In genomic region chr22:23764931-23765881, GRCh38 we compare ENCODE assay signal across 12 cellular contexts. TPM values are rescaled to one million over a fixed set of nuclear protein-coding genes. Genes with fewer than 3 reads are reported as not detected.
DNase-seq lines count a peak whose midpoint lies in the region; ATAC-seq and TF ChIP-seq lines count a peak whose summit lies in the region.
"Had no signal": no experiment of that assay in that cellular context is flagged by ENCODE, and none has a peak within 500 bp of the region (broad histone marks: within the 10 kb centered on the region; RNA-seq: fewer than 3 reads in every experiment).

No MANE protein-coding gene starts in this region.

- CTCF ChIA-PET in HCT116 (lab: Charles Lee): no interaction called here

- TF ChIP-seq POLR2A in HCT116 (IDR thresholded peaks at IDR 0.05; ENCODE audit: borderline replicate concordance, extremely low read depth, insufficient read depth, insufficient read length): no peak

- peaks cover 35% of the 10 kb centered on the region for H3K79me2 ChIP-seq in HCT116 (ENCODE audit: insufficient read depth, low read length)

- H3K9me3 Mint-ChIP-seq in CD4-positive, CD25-positive, alpha-beta regulatory T cell: no peaks in the 10 kb centered on the region
- H3K9me3 Mint-ChIP-seq in activated naive CD8-positive, alpha-beta T cell (ENCODE audit: low read depth): no peaks in the 10 kb centered on the region
- H3K9me3 Mint-ChIP-seq in naive B cell: no peaks in the 10 kb centered on the region

- H3K36me3 Mint-ChIP-seq in CD4-positive, CD25-positive, alpha-beta regulatory T cell: no peaks in the 10 kb centered on the region
- no peaks in the 10 kb centered on the region for H3K36me3 Mint-ChIP-seq in activated naive CD8-positive, alpha-beta T cell
- H3K36me3 Mint-ChIP-seq in naive B cell: no peaks in the 10 kb centered on the region

- intact Hi-C loops in HCT116 (cut with micrococcal nuclease): loop anchor here (5.0 to 10.0 kb wide), 2 partner anchors 82 to 190 kb away; no protein-coding TSS in a partner anchor

- no peaks in the 10 kb centered on the region for H4K20me1 ChIP-seq in HCT116 (ENCODE audit: insufficient read depth)

- peak overlapping the region; percentile 17 for H3K4me2 ChIP-seq in HCT116 (ENCODE audit: low read length)
- H3K4me2 ChIP-seq: hepatocyte had no signal

- no peak for ATAC-seq in CD4-positive, CD25-positive, alpha-beta regulatory T cell (ENCODE audit: low read depth in 2 of 2)
- ATAC-seq in HCT116 (no peak), naive B cell (ENCODE audit: low read depth in 2 of 2) (no peak), GM21381 (IDR thresholded peaks at IDR 0.05; ENCODE audit: unreplicated experiment) (no peak), HG03439 (IDR thresholded peaks at IDR 0.05; ENCODE audit: unreplicated experiment) (no peak)

- BruUV-seq in HCT116 (replicated peaks; lab: Mats Ljungman, UMichigan): no TSS peak

- H3K9me2 ChIP-seq in HCT116 (ENCODE audit: insufficient read depth): no peaks in the 10 kb centered on the region

- POLR2A ChIA-PET in HCT116 (lab: Charles Lee): no interaction called here

- no peak for TF ChIP-seq CTCF in HCT116 (IDR thresholded peaks at IDR 0.05 in 2 of 3, conservative IDR thresholded peaks at IDR 0.05 in 1 of 3; ENCODE audit: borderline replicate concordance in 1 of 3, insufficient read depth in 1 of 3, low read depth in 2 of 3, low read length in 2 of 3)

- H3K9me3 ChIP-seq in CD4-positive, CD25-positive, alpha-beta regulatory T cell (ENCODE audit: control insufficient read depth in 2 of 2, low read length in 2 of 2): no peaks in the 10 kb centered on the region
- H3K9me3 ChIP-seq in HCT116 (ENCODE audit: control insufficient read depth in 1 of 2, insufficient read depth in 1 of 2, low read depth in 1 of 2, low read length in 2 of 2): no peaks in the 10 kb centered on the region
- H3K9me3 ChIP-seq: testis had no signal

- RAD21 ChIA-PET in HCT116 (lab: Charles Lee; ENCODE audit: low non-redundant PET in 1 of 2, low total read pairs in 2 of 2, uncharacterized antibody in 2 of 2, unreplicated experiment in 2 of 2): no interaction called here

- H3K4me3 ChIP-seq in CD4-positive, CD25-positive, alpha-beta regulatory T cell (ENCODE audit: low read depth, low read length): no peak overlapping the region
- no peak overlapping the region for H3K4me3 ChIP-seq in HCT116 (replicated peaks in 1 of 2; ENCODE audit: low read depth in 1 of 2, low read length in 2 of 2)
- H3K4me3 ChIP-seq: hepatocyte, testis had no signal

- H3K4me1 Mint-ChIP-seq in CD4-positive, CD25-positive, alpha-beta regulatory T cell: peaks cover 0 to 42% (median 4%) of the 10 kb centered on the region in 4 donors
- H3K4me1 Mint-ChIP-seq in activated naive CD8-positive, alpha-beta T cell (ENCODE audit: low read depth): peaks cover 42% of the 10 kb centered on the region
- peaks cover 55 to 72% (median 70%) of the 10 kb centered on the region in 3 donors for H3K4me1 Mint-ChIP-seq in naive B cell

- DNase-seq in CD4-positive, CD25-positive, alpha-beta regulatory T cell: no peak
- no peak for DNase-seq in HCT116 (ENCODE audit: low read depth, low spot score)
- no peak for DNase-seq in naive B cell
- DNase-seq in HCEC 1CT: no peak
- DNase-seq in AG08396 (ENCODE audit: low spot score): no peak
- DNase-seq: DMS53, NCI-H1436, testis had no signal

- no peak overlapping the region for H3K27ac ChIP-seq in CD4-positive, CD25-positive, alpha-beta regulatory T cell (ENCODE audit: insufficient read depth, low read length, poor library complexity, severe bottlenecking)
- peak overlapping the region; percentile 20; the same call in 1 of the 2 replicates for H3K27ac ChIP-seq in HCT116 (ENCODE audit: low read depth, low read length)
- H3K27ac ChIP-seq: hepatocyte, testis had no signal

- no peaks in the 10 kb centered on the region for H3K27me3 ChIP-seq in CD4-positive, CD25-positive, alpha-beta regulatory T cell (ENCODE audit: control insufficient read depth, insufficient read depth, low read length)
- H3K27me3 ChIP-seq in HCT116 (ENCODE audit: insufficient read depth, low read length): no peaks in the 10 kb centered on the region
- H3K27me3 ChIP-seq: hepatocyte, testis had no signal

- peak overlapping the region; percentile 64 to 86 (median 72) for H3K4me3 Mint-ChIP-seq in CD4-positive, CD25-positive, alpha-beta regulatory T cell
- H3K4me3 Mint-ChIP-seq in activated naive CD8-positive, alpha-beta T cell: peak overlapping the region; percentile 69
- H3K4me3 Mint-ChIP-seq in naive B cell: peak overlapping the region in 7 of 8 donors; percentile 45 to 83 (median 53)

- no peak overlapping the region for H3K9ac ChIP-seq in HCT116 (ENCODE audit: low read length)

- H3K36me3 ChIP-seq in CD4-positive, CD25-positive, alpha-beta regulatory T cell (ENCODE audit: control insufficient read depth, insufficient read depth, low read length): no peaks in the 10 kb centered on the region
- peaks cover 9 to 20% of the 10 kb centered on the region in 2 experiments; a peak in 3 of 4 replicates for H3K36me3 ChIP-seq in HCT116 (ENCODE audit: control insufficient read depth in 1 of 2, insufficient read depth in 2 of 2, low read length in 2 of 2)

- no peak for TF ChIP-seq RAD21 in HCT116 (IDR thresholded peaks at IDR 0.05; ENCODE audit: low read depth)

- peaks cover 5% of the 10 kb centered on the region for H3K27me3 Mint-ChIP-seq in CD4-positive, CD25-positive, alpha-beta regulatory T cell
- no peaks in the 10 kb centered on the region for H3K27me3 Mint-ChIP-seq in activated naive CD8-positive, alpha-beta T cell
- no peaks in the 10 kb centered on the region for H3K27me3 Mint-ChIP-seq in naive B cell

- no peak overlapping the region for H3K27ac Mint-ChIP-seq in CD4-positive, CD25-positive, alpha-beta regulatory T cell
- H3K27ac Mint-ChIP-seq in activated naive CD8-positive, alpha-beta T cell: peak overlapping the region; percentile 46
- peak overlapping the region; percentile 16 to 79 (median 54) for H3K27ac Mint-ChIP-seq in naive B cell

- no peak overlapping the region for H2AFZ ChIP-seq in HCT116 (ENCODE audit: low read depth, low read length, poor library complexity, severe bottlenecking)
- H2AFZ ChIP-seq: hepatocyte had no signal

- H3K4me1 ChIP-seq in CD4-positive, CD25-positive, alpha-beta regulatory T cell (ENCODE audit: control insufficient read depth, insufficient read depth, low read length, poor library complexity, severe bottlenecking): peaks cover 38% of the 10 kb centered on the region
- peaks cover 8 to 48% of the 10 kb centered on the region in 2 experiments; a peak in 3 of 4 replicates for H3K4me1 ChIP-seq in HCT116 (ENCODE audit: control insufficient read depth in 1 of 2, insufficient read depth in 2 of 2, low read length in 2 of 2)

TF ChIP-seq in HCT116, 20 proteins besides CTCF, POLR2A, EP300 and RAD21:
- TF ChIP-seq EZH2 (IDR thresholded peaks at IDR 0.05) (no peak), YY1 (IDR thresholded peaks at IDR 0.05; ENCODE audit: extremely low read depth, insufficient replicate concordance, low read depth, low read length) (no peak), EGR1 (IDR thresholded peaks at IDR 0.05; ENCODE audit: low read depth) (no peak), POLR2AphosphoS5 (IDR thresholded peaks at IDR 0.05; ENCODE audit: low read depth, low read length) (no peak), CEBPB (IDR thresholded peaks at IDR 0.05; ENCODE audit: low read depth) (no peak), TCF7L2 (IDR thresholded peaks at IDR 0.05; ENCODE audit: borderline replicate concordance, extremely low read depth, insufficient read depth, insufficient read length) (no peak), ZNF274 (IDR thresholded peaks at IDR 0.05; ENCODE audit: low read depth, low read length) (no peak), ATF3 (IDR thresholded peaks at IDR 0.05) (no peak), JUND (IDR thresholded peaks at IDR 0.05) (no peak), EZH2phosphoT487 (IDR thresholded peaks at IDR 0.05; ENCODE audit: borderline replicate concordance) (no peak), MAX (IDR thresholded peaks at IDR 0.05) (no peak), ZFX (IDR thresholded peaks at IDR 0.05) (no peak), SP1 (IDR thresholded peaks at IDR 0.05; ENCODE audit: low read depth) (no peak)

RNA-seq across cellular contexts. Expression of gene C22orf15, which starts 2.4 kb away (rescaled TPM):
- total RNA-seq in CD4-positive, CD25-positive, alpha-beta regulatory T cell: 0.96 TPM
- polyA plus RNA-seq in CD4-positive, CD25-positive, alpha-beta regulatory T cell: 1 to 10 TPM in 1 of 4 donors, under 1 TPM in 3; 0.76 to 1.6 (median 0.85) TPM
- not detected for total RNA-seq in HCT116 (2021; ENCODE audit: unreplicated experiment)
- 0.23 and 0.24 TPM in 2 replicates for polyA plus RNA-seq in HCT116 (2012)
- polyA plus RNA-seq in naive B cell (ENCODE audit: low read depth in 6 of 6): 1 to 10 TPM in 2 of 6 donors, under 1 TPM in 2, not detected in 2; 0.13 to 4.9 (median 1.0) TPM
- total RNA-seq: hepatocyte had no signal

RNA-seq across cellular contexts. Expression of gene CHCHD10, which starts 2.6 kb away (rescaled TPM):
- 30.6 TPM for total RNA-seq in CD4-positive, CD25-positive, alpha-beta regulatory T cell
- polyA plus RNA-seq in CD4-positive, CD25-positive, alpha-beta regulatory T cell: 10 to 100 TPM; 16.3 to 31.7 (median 19.8) TPM
- total RNA-seq in HCT116 (2021; ENCODE audit: unreplicated experiment): 279 TPM
- 397 and 460 TPM in 2 replicates for polyA plus RNA-seq in HCT116 (2012)
- polyA plus RNA-seq in naive B cell (ENCODE audit: low read depth in 6 of 6): 10 to 100 TPM; 36.3 to 65.9 (median 62.6) TPM

RNA-seq across cellular contexts. Expression of gene MMP11, which starts 7.4 kb away (rescaled TPM):
- total RNA-seq in CD4-positive, CD25-positive, alpha-beta regulatory T cell: 0.52 TPM
- polyA plus RNA-seq in CD4-positive, CD25-positive, alpha-beta regulatory T cell: 1 to 10 TPM in 2 of 4 donors, under 1 TPM in 1, not detected in 1; 0.99 to 1.7 (median 1.0) TPM
- 7.4 TPM for total RNA-seq in HCT116 (2021; ENCODE audit: unreplicated experiment)
- 6.2 and 8.3 TPM in 2 replicates for polyA plus RNA-seq in HCT116 (2012)
- 10 to 100 TPM; 10.2 to 18.9 (median 14.2) TPM for polyA plus RNA-seq in naive B cell (ENCODE audit: low read depth in 6 of 6)

RNA-seq across cellular contexts. Expression of gene VPREB3, which starts 11.0 kb away (rescaled TPM):
- total RNA-seq in CD4-positive, CD25-positive, alpha-beta regulatory T cell: 0.89 TPM
- 1 to 10 TPM in 2 of 4 donors, under 1 TPM in 1, not detected in 1; 0.74 to 4.5 (median 2.1) TPM for polyA plus RNA-seq in CD4-positive, CD25-positive, alpha-beta regulatory T cell
- total RNA-seq in HCT116 (2021; ENCODE audit: unreplicated experiment): 2.4 TPM
- 3.7 and 4.1 TPM in 2 replicates for polyA plus RNA-seq in HCT116 (2012)
- polyA plus RNA-seq in naive B cell (ENCODE audit: low read depth in 6 of 6): 1,000 to 10,000 TPM in 5 of 6 donors, 100 to 1,000 TPM in 1; 910 to 1,673 (median 1,335) TPM
- total RNA-seq: hepatocyte had no signal
- polyA plus RNA-seq: hepatocyte had no signal

RNA-seq across cellular contexts. Expression of gene ZNF70, which starts 14.3 kb away (rescaled TPM):
- 2.0 TPM for total RNA-seq in CD4-positive, CD25-positive, alpha-beta regulatory T cell
- under 1 TPM; 0.06 to 0.49 (median 0.27) TPM for polyA plus RNA-seq in CD4-positive, CD25-positive, alpha-beta regulatory T cell
- total RNA-seq in HCT116 (2021; ENCODE audit: unreplicated experiment): 3.2 TPM
- 0.94 and 1.4 TPM in 2 replicates for polyA plus RNA-seq in HCT116 (2012)
- 1 to 10 TPM in 1 of 6 donors, under 1 TPM in 4, not detected in 1; 0.22 to 1.0 (median 0.47) TPM for polyA plus RNA-seq in naive B cell (ENCODE audit: low read depth in 6 of 6)

Comparison
In these comparisons a context has a peak if more than half of its experiments do, and no peak if none do; other contexts are left out.
1. H3K27ac Mint-ChIP-seq: peak in activated naive CD8-positive, alpha-beta T cell (single experiment) and naive B cell (6 of 6); none in CD4-positive, CD25-positive, alpha-beta regulatory T cell (0 of 3).
2. Peak in every context shown above with its lines, with median percentiles within 50 percentile points of each other: H3K4me3 Mint-ChIP-seq.